In the genomic region with DNA sequence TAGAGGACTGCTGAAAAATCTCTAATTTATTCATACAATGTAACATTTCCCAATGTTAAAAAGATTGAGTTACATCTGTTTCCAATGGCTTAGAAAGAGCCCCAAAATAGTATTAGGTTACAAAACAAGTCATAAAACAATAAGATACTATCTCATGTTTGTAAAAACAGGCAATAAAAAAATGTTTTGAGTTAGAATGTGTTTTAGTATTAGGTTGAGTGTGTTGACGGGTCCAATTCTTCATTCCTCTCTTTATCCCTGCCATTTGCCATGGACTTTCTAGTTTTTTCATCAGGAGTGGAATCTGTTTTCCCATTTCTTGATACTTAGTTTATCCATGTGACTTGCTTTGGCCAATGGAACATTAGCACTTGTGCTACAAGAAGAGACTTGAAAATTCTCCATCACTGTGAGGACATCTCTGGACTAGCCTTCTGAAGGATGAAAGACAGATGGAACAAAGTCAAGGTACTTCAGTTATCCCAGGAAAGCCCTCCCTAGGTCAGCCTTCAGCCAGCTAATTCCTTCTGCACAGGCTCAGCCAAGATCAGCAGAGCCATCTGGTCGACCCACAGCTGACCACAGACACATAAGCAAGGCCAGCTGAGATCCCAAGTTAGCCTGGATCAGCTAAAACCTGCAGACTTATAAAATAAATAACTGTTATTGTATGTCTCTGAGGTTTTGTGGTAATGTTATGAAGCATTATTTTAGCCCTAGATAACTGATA, we compare ENCODE assay signal across 25 cellular contexts.
A peak's percentile ranks its signal among the peaks of the same experiment; 100 is the strongest.
DNase-seq lines count a peak whose midpoint lies in the region; ATAC-seq, FAIRE-seq and TF ChIP-seq lines count a peak whose summit lies in the region.
"Had no signal": no experiment of that assay in that cellular context is flagged by ENCODE, and none has a peak within 500 bp of the region (broad histone marks: within the 10 kb centered on the region; RNA-seq: fewer than 3 reads in every experiment).

No MANE protein-coding gene starts in this region.

- no peaks in the 10 kb centered on the region for H3K36me3 ChIP-seq in SJCRH30
- no peaks in the 10 kb centered on the region for H3K36me3 ChIP-seq in smooth muscle cell (ENCODE audit: low read depth)
- no peaks in the 10 kb centered on the region for H3K36me3 ChIP-seq in kidney (ENCODE audit: control insufficient read depth in 1 of 2, insufficient read depth in 2 of 2, low read length in 2 of 2)
- H3K36me3 ChIP-seq: BLaER1, HAP-1, ovary, right lobe of liver, tibial nerve had no signal

- H3K27me3 ChIP-seq in SJCRH30 (no peaks in the 10 kb centered on the region), smooth muscle cell (ENCODE audit: low read depth) (no peaks in the 10 kb centered on the region)
- H3K27me3 ChIP-seq: BLaER1, ovary, right lobe of liver, tibial nerve had no signal

- no peak overlapping the region for H3K9ac ChIP-seq in smooth muscle cell (ENCODE audit: low read depth)
- H3K9ac ChIP-seq in kidney (ENCODE audit: low read length in 2 of 2), result no peak overlapping the region
- H3K9ac ChIP-seq: BLaER1 had no signal

- no peak overlapping the region for H3K4me2 ChIP-seq in smooth muscle cell
- H3K4me2 ChIP-seq: BLaER1 had no signal

- 69% methylated on average over 2 of the region's 2 CpGs for WGBS in smooth muscle cell (ENCODE audit: low lambda C conversion rate)

- intact Hi-C loops in kidney (cut with DNase I), result no loop called here

- H3K9me3 ChIP-seq in SJCRH30 (replicated peaks) (peaks cover 3% of the 10 kb centered on the region; the same call in 1 of the 2 replicates), smooth muscle cell (replicated peaks; ENCODE audit: low read depth) (no peaks in the 10 kb centered on the region), kidney (ENCODE audit: control insufficient read depth in 1 of 2, low read length in 2 of 2) (no peaks in the 10 kb centered on the region)
- H3K9me3 ChIP-seq: BLaER1, HAP-1, ovary, right lobe of liver, tibial nerve had no signal

- ATAC-seq in HG03159 (IDR thresholded peaks at IDR 0.05; ENCODE audit: unreplicated experiment), result no peak
- ATAC-seq: esophagus mucosa, right lobe of liver had no signal

- no peak overlapping the region for H3K27ac ChIP-seq in SJCRH30
- H3K27ac ChIP-seq in smooth muscle cell (ENCODE audit: low read depth), result peak overlapping the region; percentile 21
- no peak overlapping the region for H3K27ac ChIP-seq in kidney (ENCODE audit: low read depth in 2 of 2, low read length in 2 of 2)
- H3K27ac ChIP-seq: BLaER1, ovary, right lobe of liver, tibial nerve had no signal

- no peak for TF ChIP-seq CTCF in fibroblast of mammary gland (conservative IDR thresholded peaks at IDR 0.05; ENCODE audit: control insufficient read depth, insufficient read depth, low read depth, low read length)
- no peak for TF ChIP-seq CTCF in smooth muscle cell (IDR thresholded peaks at IDR 0.05; ENCODE audit: borderline replicate concordance, insufficient read depth, poor library complexity, severe bottlenecking)
- no peak for TF ChIP-seq CTCF in kidney (IDR thresholded peaks at IDR 0.05; ENCODE audit: borderline replicate concordance, extremely low read depth, insufficient read depth)

- H3F3A ChIP-seq in smooth muscle cell (ENCODE audit: low read depth), result no peaks in the 10 kb centered on the region

- no peaks in the 10 kb centered on the region for H3K79me2 ChIP-seq in smooth muscle cell (ENCODE audit: low read depth)

- FAIRE-seq in kidney (lab: Jason Lieb, UNC), result no peak
- FAIRE-seq: GM12891, islet of Langerhans had no signal

- H4K20me1 ChIP-seq in smooth muscle cell (ENCODE audit: low read depth), result no peaks in the 10 kb centered on the region
- H4K20me1 ChIP-seq: BLaER1 had no signal

- no peak overlapping the region for H2AFZ ChIP-seq in smooth muscle cell (ENCODE audit: low read depth)

- H3K4me3 ChIP-seq in SJCRH30 (no peak overlapping the region), fibroblast of mammary gland (ENCODE audit: control insufficient read depth, low read depth, low read length) (no peak overlapping the region), smooth muscle cell (no peak overlapping the region), kidney (ENCODE audit: low read length in 2 of 2) (no peak overlapping the region)
- H3K4me3 ChIP-seq: BLaER1, HAP-1, lung, ovary, right lobe of liver, tibial nerve had no signal

- DNase-seq in GM04503 (ENCODE audit: low read depth), result peak; percentile 73
- DNase-seq in SJCRH30, result peak; percentile 75 to 82
- DNase-seq in fibroblast of mammary gland (ENCODE audit: low read depth), result peak; percentile 78
- DNase-seq in smooth muscle cell (lab: John Stamatoyannopoulos, UW; ENCODE audit: unreplicated experiment), result no peak
- no peak for DNase-seq in kidney
- no peak for DNase-seq in NK-92 treated with Interleukin-12 subunit alpha and Interleukin-12 subunit beta, amount 100 ng/mL, for 24 hours (lab: John Stamatoyannopoulos, UW)
- DNase-seq: activated CD4-positive, alpha-beta T cell treated with anti-CD3 and anti-CD28 coated beads for 48 hours; caudate nucleus; GDM1; naive B cell; NCI-H1048; NCI-H2029; NCI-H446 treated with DMSO at 0.1 percent for 48 hours; ovary; right lobe of liver; RPMI8226; stimulated activated CD4-positive, alpha-beta T cell treated with anti-CD3 and anti-CD28 coated beads, Interleukin-1b, Interleukin-23, amount 100 ng/mL, for 48 hours had no signal

- H3K4me1 ChIP-seq in SJCRH30, result peaks cover 31% of the 10 kb centered on the region
- H3K4me1 ChIP-seq in smooth muscle cell (ENCODE audit: low read depth), result peaks cover 3% of the 10 kb centered on the region
- no peaks in the 10 kb centered on the region for H3K4me1 ChIP-seq in kidney (ENCODE audit: control insufficient read depth in 1 of 2, insufficient read depth in 1 of 2, low read depth in 1 of 2, low read length in 2 of 2)
- H3K4me1 ChIP-seq: BLaER1, HAP-1, right lobe of liver, tibial nerve had no signal

Comparison
In these comparisons a context has a peak if more than half of its experiments do, and no peak if none do; other contexts are left out.
1. DNase-seq: peak in GM04503 (single experiment), SJCRH30 (2 of 2) and fibroblast of mammary gland (single experiment); none in smooth muscle cell (single experiment), kidney (single experiment) and NK-92 treated with Interleukin-12 subunit alpha and Interleukin-12 subunit beta, amount 100 ng/mL, for 24 hours (single experiment).